Comparison of ENCODE assay signal across 18 cellular contexts in the genomic region with DNA sequence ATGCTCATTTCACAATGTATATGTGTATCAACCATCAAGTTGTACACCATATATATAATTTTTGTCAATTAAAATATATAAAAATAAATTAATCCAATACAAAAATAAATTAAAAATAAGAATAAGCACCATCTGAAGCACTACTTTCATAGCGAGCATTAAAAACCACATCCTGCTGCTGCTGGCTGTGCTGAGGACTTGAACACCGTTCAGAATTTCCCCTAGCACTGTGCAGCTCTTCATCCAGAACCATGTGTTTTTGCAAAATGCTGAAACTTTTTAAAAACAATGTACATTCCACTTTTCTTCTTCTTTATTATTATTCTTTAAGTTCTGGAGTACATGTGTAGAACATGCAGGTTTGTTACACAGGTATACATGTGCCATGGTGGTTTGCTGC. TPM values are rescaled to one million over a fixed set of nuclear protein-coding genes. Genes with fewer than 3 reads are reported as not detected.
DNase-seq lines count a peak whose midpoint lies in the region; ATAC-seq lines count a peak whose summit lies in the region.
"Had no signal": no experiment of that assay in that cellular context is flagged by ENCODE, and none has a peak within 500 bp of the region (broad histone marks: within the 10 kb centered on the region; RNA-seq: fewer than 3 reads in every experiment).

No MANE protein-coding gene starts in this region.

- H3K9me3 Mint-ChIP-seq in activated CD4-positive, alpha-beta T cell treated with anti-CD3 and anti-CD28 coated beads for 36 hours (ENCODE audit: low read depth), result peaks cover 32% of the 10 kb centered on the region
- H3K9me3 Mint-ChIP-seq in CD4-positive, CD25-positive, alpha-beta regulatory T cell, result peaks cover 2 to 32% (median 4%) of the 10 kb centered on the region in 7 donors
- H3K9me3 Mint-ChIP-seq in activated naive CD8-positive, alpha-beta T cell treated with anti-CD3 and anti-CD28 coated beads, Interleukin-2, amount 50 U/mL, for 24 hours, result peaks cover 44% of the 10 kb centered on the region

- H3K4me1 Mint-ChIP-seq in activated CD4-positive, alpha-beta T cell treated with anti-CD3 and anti-CD28 coated beads for 36 hours, result peaks cover 15% of the 10 kb centered on the region
- peaks cover 21 to 45% (median 29%) of the 10 kb centered on the region in 4 donors for H3K4me1 Mint-ChIP-seq in CD4-positive, CD25-positive, alpha-beta regulatory T cell
- H3K4me1 Mint-ChIP-seq in activated naive CD8-positive, alpha-beta T cell treated with anti-CD3 and anti-CD28 coated beads, Interleukin-2, amount 50 U/mL, for 24 hours, result peaks cover 13% of the 10 kb centered on the region

- no peaks in the 10 kb centered on the region for H3K36me3 ChIP-seq in CD4-positive, CD25-positive, alpha-beta regulatory T cell (ENCODE audit: control insufficient read depth, insufficient read depth, low read length)
- no peaks in the 10 kb centered on the region for H3K36me3 ChIP-seq in HAP-1 (replicated peaks)

- peaks cover 8% of the 10 kb centered on the region for H3K4me1 ChIP-seq in CD4-positive, CD25-positive, alpha-beta regulatory T cell (ENCODE audit: control insufficient read depth, insufficient read depth, low read length, poor library complexity, severe bottlenecking)
- no peaks in the 10 kb centered on the region for H3K4me1 ChIP-seq in HAP-1

- in situ Hi-C loops in HAP-1 (cut with MboI; ENCODE audit: low sequenced_read_pairs), result no loop called here

- POLR2A ChIA-PET in activated CD4-positive, alpha-beta T cell treated with anti-CD3 and anti-CD28 coated beads for 36 hours (lab: Charles Lee), result no interaction called here

- no peak overlapping the region for H3K4me3 ChIP-seq in CD4-positive, CD25-positive, alpha-beta regulatory T cell (ENCODE audit: low read depth, low read length)
- no peak overlapping the region for H3K4me3 ChIP-seq in Jurkat, Clone E6-1 (ENCODE audit: low read length)
- no peak overlapping the region for H3K4me3 ChIP-seq in HAP-1

- no peaks in the 10 kb centered on the region for H3K9me3 ChIP-seq in CD4-positive, CD25-positive, alpha-beta regulatory T cell (ENCODE audit: control insufficient read depth in 2 of 2, low read length in 2 of 2)
- H3K9me3 ChIP-seq in HAP-1, result no peaks in the 10 kb centered on the region

- H3K27me3 Mint-ChIP-seq in activated CD4-positive, alpha-beta T cell treated with anti-CD3 and anti-CD28 coated beads for 36 hours, result no peaks in the 10 kb centered on the region
- H3K27me3 Mint-ChIP-seq in CD4-positive, CD25-positive, alpha-beta regulatory T cell, result no peaks in the 10 kb centered on the region
- no peaks in the 10 kb centered on the region for H3K27me3 Mint-ChIP-seq in activated naive CD8-positive, alpha-beta T cell treated with anti-CD3 and anti-CD28 coated beads, Interleukin-2, amount 50 U/mL, for 24 hours
- H3K27me3 Mint-ChIP-seq: B cell; CD4-positive, alpha-beta memory T cell had no signal

- CTCF ChIA-PET in activated CD4-positive, alpha-beta T cell treated with anti-CD3 and anti-CD28 coated beads for 36 hours (lab: Charles Lee), result no interaction called here

- no peak for DNase-seq in activated CD4-positive, alpha-beta T cell treated with anti-CD3 and anti-CD28 coated beads for 36 hours
- DNase-seq in activated CD4-positive, alpha-beta T cell treated with anti-CD3 and anti-CD28 coated beads for 48 hours, result no peak
- peak in 2 of 3 donors; percentile 34 to 79 for DNase-seq in CD4-positive, CD25-positive, alpha-beta regulatory T cell
- peak; percentile 38 for DNase-seq in Jurkat, Clone E6-1 (ENCODE audit: low read depth, low spot score)
- DNase-seq in activated naive CD8-positive, alpha-beta T cell treated with anti-CD3 and anti-CD28 coated beads, Interleukin-2, amount 50 U/mL, for 24 hours, result no peak
- DNase-seq in HAP-1 (ENCODE audit: low spot score in 2 of 2) (no peak), D341Med (ENCODE audit: low spot score) (no peak)
- DNase-seq: CD4-positive, alpha-beta memory T cell; DMS79 treated with DMSO at 0.1 percent for 48 hours; GDM1; NCI-H1105 treated with DMSO at 0.1 percent for 48 hours; NCI-H1694 treated with DMSO at 0.1 percent for 48 hours; NCI-H69; OCI-M1 had no signal

- intact Hi-C loops in activated CD4-positive, alpha-beta T cell treated with anti-CD3 and anti-CD28 coated beads for 36 hours (cut with DNase I, micrococcal nuclease), result no loop called here

- H3K27me3 ChIP-seq in CD4-positive, CD25-positive, alpha-beta regulatory T cell (ENCODE audit: control insufficient read depth, insufficient read depth, low read length), result no peaks in the 10 kb centered on the region
- no peaks in the 10 kb centered on the region for H3K27me3 ChIP-seq in HAP-1 (ENCODE audit: low read depth)

- H3K27ac ChIP-seq in CD4-positive, CD25-positive, alpha-beta regulatory T cell (ENCODE audit: insufficient read depth, low read length, poor library complexity, severe bottlenecking), result no peak overlapping the region
- H3K27ac ChIP-seq: 22Rv1 had no signal

- peaks cover 13% of the 10 kb centered on the region for H3K36me3 Mint-ChIP-seq in activated CD4-positive, alpha-beta T cell treated with anti-CD3 and anti-CD28 coated beads for 36 hours (ENCODE audit: low read depth)
- peaks cover 8% of the 10 kb centered on the region for H3K36me3 Mint-ChIP-seq in CD4-positive, CD25-positive, alpha-beta regulatory T cell
- H3K36me3 Mint-ChIP-seq in activated naive CD8-positive, alpha-beta T cell treated with anti-CD3 and anti-CD28 coated beads, Interleukin-2, amount 50 U/mL, for 24 hours (ENCODE audit: low read depth), result peaks cover 10% of the 10 kb centered on the region

- ATAC-seq in activated CD4-positive, alpha-beta T cell treated with anti-CD3 and anti-CD28 coated beads for 36 hours, result peak; percentile 57
- ATAC-seq in CD4-positive, CD25-positive, alpha-beta regulatory T cell (ENCODE audit: low read depth in 2 of 2), result peak; percentile 71 to 94
- peak; percentile 46 for ATAC-seq in activated naive CD8-positive, alpha-beta T cell treated with anti-CD3 and anti-CD28 coated beads, Interleukin-2, amount 50 U/mL, for 24 hours
- ATAC-seq in GM18907 (IDR thresholded peaks at IDR 0.05; ENCODE audit: unreplicated experiment), result no peak
- ATAC-seq: HCT116 had no signal

- H3K4me3 Mint-ChIP-seq in activated CD4-positive, alpha-beta T cell treated with anti-CD3 and anti-CD28 coated beads for 36 hours, result no peak overlapping the region
- peak overlapping the region in 1 of 4 donors; percentile 46 for H3K4me3 Mint-ChIP-seq in CD4-positive, CD25-positive, alpha-beta regulatory T cell
- no peak overlapping the region for H3K4me3 Mint-ChIP-seq in activated naive CD8-positive, alpha-beta T cell treated with anti-CD3 and anti-CD28 coated beads, Interleukin-2, amount 50 U/mL, for 24 hours
- H3K4me3 Mint-ChIP-seq: B cell; CD4-positive, alpha-beta memory T cell had no signal

- no peak overlapping the region for H3K27ac Mint-ChIP-seq in activated CD4-positive, alpha-beta T cell treated with anti-CD3 and anti-CD28 coated beads for 36 hours
- peak overlapping the region; percentile 2 to 42 (median 32) for H3K27ac Mint-ChIP-seq in CD4-positive, CD25-positive, alpha-beta regulatory T cell
- no peak overlapping the region for H3K27ac Mint-ChIP-seq in activated naive CD8-positive, alpha-beta T cell treated with anti-CD3 and anti-CD28 coated beads, Interleukin-2, amount 50 U/mL, for 24 hours
- H3K27ac Mint-ChIP-seq: B cell had no signal

RNA-seq across cellular contexts. Expression of a gene that starts 40.0 kb away (rescaled TPM):
- total RNA-seq in activated CD4-positive, alpha-beta T cell treated with anti-CD3 and anti-CD28 coated beads for 36 hours, result 10 to 100 TPM; 37.5 to 42.5 TPM
- total RNA-seq in CD4-positive, CD25-positive, alpha-beta regulatory T cell, result 119 TPM
- 100 to 1,000 TPM in 1 of 4 donors, 10 to 100 TPM in 3; 45.5 to 115 (median 65.4) TPM for polyA plus RNA-seq in CD4-positive, CD25-positive, alpha-beta regulatory T cell
- polyA plus RNA-seq in Jurkat, Clone E6-1 (2012; ENCODE audit: insufficient read depth, insufficient read length), result 2.1 TPM

Comparison
In these comparisons a context has a peak if more than half of its experiments do, and no peak if none do; other contexts are left out.
1. DNase-seq: peak in CD4-positive, CD25-positive, alpha-beta regulatory T cell (2 of 3) and Jurkat, Clone E6-1 (single experiment); none in activated CD4-positive, alpha-beta T cell treated with anti-CD3 and anti-CD28 coated beads for 36 hours (single experiment), activated CD4-positive, alpha-beta T cell treated with anti-CD3 and anti-CD28 coated beads for 48 hours (single experiment), activated naive CD8-positive, alpha-beta T cell treated with anti-CD3 and anti-CD28 coated beads, Interleukin-2, amount 50 U/mL, for 24 hours (single experiment), HAP-1 (0 of 2) and D341Med (single experiment).
2. H3K27ac Mint-ChIP-seq: peak in CD4-positive, CD25-positive, alpha-beta regulatory T cell (3 of 3); none in activated CD4-positive, alpha-beta T cell treated with anti-CD3 and anti-CD28 coated beads for 36 hours (single experiment) and activated naive CD8-positive, alpha-beta T cell treated with anti-CD3 and anti-CD28 coated beads, Interleukin-2, amount 50 U/mL, for 24 hours (single experiment).